7 cellular contexts compared by ENCODE assay signal in the genomic region with DNA sequence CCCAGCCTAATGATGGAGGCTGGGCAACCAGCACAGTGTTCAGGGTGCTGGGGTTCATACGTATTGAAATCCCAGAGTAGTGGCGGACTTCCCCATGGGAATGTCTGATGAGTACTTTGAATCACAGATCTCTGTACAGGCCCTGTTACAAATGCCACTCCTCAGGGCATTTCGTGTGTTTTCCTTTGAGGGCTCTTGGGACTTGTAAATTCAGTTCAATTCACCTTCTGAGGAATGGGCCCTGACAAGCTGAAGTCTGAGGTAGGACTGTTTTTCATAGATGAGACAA. TPM values are rescaled to one million over a fixed set of nuclear protein-coding genes. Genes with fewer than 3 reads are reported as not detected.
DNase-seq lines count a peak whose midpoint lies in the region; ATAC-seq and TF ChIP-seq lines count a peak whose summit lies in the region.

No MANE protein-coding gene starts in this region.

- TF ChIP-seq CTCF in NB4 (IDR thresholded peaks at IDR 0.05; ENCODE audit: low read depth, low read length), result no peak
- no peak for TF ChIP-seq CTCF in epithelial cell of proximal tubule (conservative IDR thresholded peaks at IDR 0.05; ENCODE audit: low read depth, low read length)
- no peak for TF ChIP-seq CTCF in sigmoid colon (IDR thresholded peaks at IDR 0.05)

- TF ChIP-seq EP300 in sigmoid colon (IDR thresholded peaks at IDR 0.05), result no peak

- H3K4me1 ChIP-seq in sigmoid colon, result peaks cover 0 to 32% (median 21%) of the 10 kb centered on the region in 4 donors

- DNase-seq in NB4 (ENCODE audit: low read depth), result no peak
- DNase-seq in epithelial cell of proximal tubule (ENCODE audit: low read depth), result no peak
- no peak for DNase-seq in sigmoid colon
- no peak for DNase-seq in NCI-H2196 (lab: John Stamatoyannopoulos, UW; ENCODE audit: unreplicated experiment)
- DNase-seq in G401 (ENCODE audit: low spot score), result no peak

- WGBS in sigmoid colon, 2 donors, result 0 to 4% methylated on average over 3 of the region's 3 CpGs

- peak overlapping the region; percentile 95 to 99 (median 96) for H3K27ac ChIP-seq in sigmoid colon

- H3K4me3 ChIP-seq in NB4 (ENCODE audit: low read depth, low read length) (peak overlapping the region; percentile 83), epithelial cell of proximal tubule (ENCODE audit: low read depth, low read length) (peak overlapping the region; percentile 76), sigmoid colon (peak overlapping the region; percentile 73 to 88 (median 78))

- no peaks in the 10 kb centered on the region for H3K36me3 ChIP-seq in sigmoid colon

- intact Hi-C loops in sigmoid colon (cut with DNase I), result loop anchor here (2.0 to 5.0 kb wide), 2 partner anchors 40 to 787 kb away; no protein-coding TSS in a partner anchor

- in situ Hi-C loops in G401 (cut with HindIII; ENCODE audit: low sequenced_read_pairs), result no loop called here

- ATAC-seq in GM19372 (IDR thresholded peaks at IDR 0.05; ENCODE audit: low read depth, unreplicated experiment) (peak; percentile 0), GM18861 (IDR thresholded peaks at IDR 0.05; ENCODE audit: unreplicated experiment) (no peak)

- no peaks in the 10 kb centered on the region for H3K27me3 ChIP-seq in sigmoid colon

- no peaks in the 10 kb centered on the region for H3K9me3 ChIP-seq in sigmoid colon

- TF ChIP-seq POLR2A in NB4 (IDR thresholded peaks at IDR 0.05; ENCODE audit: extremely low read depth, insufficient read length), result peak; percentile 29
- TF ChIP-seq POLR2A in sigmoid colon (IDR thresholded peaks at IDR 0.05), result no peak

RNA-seq across cellular contexts. Expression of a gene that starts 0.3 kb away (rescaled TPM):
- total RNA-seq in epithelial cell of proximal tubule (22.6 and 29.9 TPM in 2 replicates), sigmoid colon (10 to 100 TPM; 37.5 to 45.7 (median 39.9) TPM)
- polyA plus RNA-seq in sigmoid colon, result 10 to 100 TPM; 15.3 to 17.9 (median 16.8) TPM
- total RNA-seq in G401 (2014; rRNA removed; shearing (Covaris generic)), result 35.6 and 45.4 TPM in 2 replicates

RNA-seq across cellular contexts. Expression of a gene that starts 28.6 kb away (rescaled TPM):
- total RNA-seq in epithelial cell of proximal tubule (not detected in 2 replicates), sigmoid colon (not detected)
- not detected for polyA plus RNA-seq in sigmoid colon
- not detected in 2 replicates for total RNA-seq in G401 (2014; rRNA removed; shearing (Covaris generic))
